In genomic region chr13:31945202-31945978, GRCh38 we compare ENCODE assay signal across 8 cellular contexts.
A peak's percentile ranks its signal among the peaks of the same experiment; 100 is the strongest.
DNase-seq lines count a peak whose midpoint lies in the region; ATAC-seq and TF ChIP-seq lines count a peak whose summit lies in the region.

No MANE protein-coding gene starts in this region.

- POLR2A ChIA-PET in T-cell (lab: Charles Lee) = no interaction called here

- peaks cover 21% of the 10 kb centered on the region for H3K36me3 Mint-ChIP-seq in T-cell

- H3K9me3 ChIP-seq in right atrium auricular region = no peaks in the 10 kb centered on the region

- H3K4me3 Mint-ChIP-seq in T-cell = no peak overlapping the region

- in situ Hi-C loops in Caki2 (cut with HindIII; ENCODE audit: low pct_unique_long_range_greater_than_20kb, low sequenced_read_pairs) = no loop called here

- DNase-seq in Caki2 (ENCODE audit: low read depth) (peak; percentile 88), NCI-H1436 (lab: John Stamatoyannopoulos, UW) (peak; percentile 30), UCSD-AML1 (lab: John Stamatoyannopoulos, UW; ENCODE audit: unreplicated experiment) (peak; percentile 46), right atrium auricular region (ENCODE audit: low spot score) (peak; percentile 81), superior temporal gyrus (ENCODE audit: extremely low spot score) (peak; percentile 71), T-cell (no peak)

- ATAC-seq in T-cell (replicated peaks in 1 of 4) = no peak
- no peak for ATAC-seq in GM21717 (IDR thresholded peaks at IDR 0.05; ENCODE audit: unreplicated experiment)
- no peak for ATAC-seq in HG02884 (IDR thresholded peaks at IDR 0.05; ENCODE audit: unreplicated experiment)

- H3K27me3 Mint-ChIP-seq in T-cell = peaks cover 0 to 5% of the 10 kb centered on the region in 2 donors

- H3K27ac ChIP-seq in right atrium auricular region = peak overlapping the region; percentile 58 to 79

- no peaks in the 10 kb centered on the region for H3K36me3 ChIP-seq in right atrium auricular region

- peaks cover 0 to 2% (median 0%) of the 10 kb centered on the region in 3 donors for H3K4me1 Mint-ChIP-seq in T-cell

- TF ChIP-seq CTCF in right atrium auricular region (IDR thresholded peaks at IDR 0.05) = no peak

- CTCF ChIA-PET in T-cell (lab: Charles Lee) = no interaction called here

- peaks cover 0 to 16% of the 10 kb centered on the region in 2 donors for H3K4me1 ChIP-seq in right atrium auricular region

- no peaks in the 10 kb centered on the region for H3K27me3 ChIP-seq in right atrium auricular region

- no peak overlapping the region for H3K27ac Mint-ChIP-seq in T-cell

- H3K4me3 ChIP-seq in right atrium auricular region = peak overlapping the region; percentile 24 to 28

- no peaks in the 10 kb centered on the region for H3K9me3 Mint-ChIP-seq in T-cell

Comparison
In these comparisons a context has a peak if more than half of its experiments do, and no peak if none do; other contexts are left out.
1. DNase-seq: peak in Caki2 (single experiment), NCI-H1436 (single experiment), UCSD-AML1 (single experiment), right atrium auricular region (single experiment) and superior temporal gyrus (single experiment); none in T-cell (0 of 34).